ENCODE assay signal across 28 cellular contexts in the genomic region with DNA sequence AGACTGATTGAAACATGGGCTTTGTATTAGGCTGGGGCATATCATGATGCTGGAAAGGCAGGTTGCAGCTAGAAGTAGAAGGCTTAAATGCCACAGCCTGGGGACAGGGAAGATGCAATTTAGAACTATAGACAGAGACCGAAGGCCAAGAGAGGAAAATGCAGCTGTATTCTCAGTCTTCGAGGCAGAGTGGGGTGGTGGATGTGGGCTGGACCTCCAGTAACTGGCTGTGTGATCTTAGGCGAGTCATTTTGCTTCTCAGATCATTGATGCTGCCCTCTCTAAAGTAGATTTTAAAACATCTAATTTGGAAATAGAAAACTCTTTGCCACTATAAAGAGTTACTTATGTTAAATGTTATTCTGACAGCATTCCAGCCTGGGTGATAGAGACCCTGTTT. TPM values are rescaled to one million over a fixed set of nuclear protein-coding genes. Genes with fewer than 3 reads are reported as not detected.
A peak's percentile ranks its signal among the peaks of the same experiment; 100 is the strongest.
DNase-seq lines count a peak whose midpoint lies in the region; ATAC-seq and TF ChIP-seq lines count a peak whose summit lies in the region.
"Had no signal": no experiment of that assay in that cellular context is flagged by ENCODE, and none has a peak within 500 bp of the region (broad histone marks: within the 10 kb centered on the region; RNA-seq: fewer than 3 reads in every experiment).

No MANE protein-coding gene starts in this region.

- TF ChIP-seq POLR2A in body of pancreas (IDR thresholded peaks at IDR 0.05) (no peak), erythroblast (IDR thresholded peaks at IDR 0.05; ENCODE audit: low read length) (no peak)

- H3K4me3 ChIP-seq in OCI-LY3 (ENCODE audit: low read length): no peak overlapping the region
- no peak overlapping the region for H3K4me3 ChIP-seq in body of pancreas
- H3K4me3 ChIP-seq: GM12878, GM23338 had no signal

- DNase-seq in activated T-cell treated with anti-CD3 and anti-CD28 coated beads, Interleukin-2, amount 50 U/mL, for 72 hours: peak; percentile 36 to 40
- no peak for DNase-seq in activated T-cell treated with anti-CD3 and anti-CD28 coated beads, Interleukin-2, amount 50 U/mL, for 4 hours
- no peak for DNase-seq in stimulated activated effector memory CD8-positive, alpha-beta T cell treated with anti-CD3 and anti-CD28 coated beads, Interleukin-12 subunit alpha, Interleukin-12 subunit beta, amount 100 ng/mL, for 72 hours (ENCODE audit: low spot score in 2 of 2)
- DNase-seq in body of pancreas: no peak
- no peak for DNase-seq in erythroblast (lab: John Stamatoyannopoulos, UW)
- DNase-seq: C1 segment of cervical spinal cord, DMS 273 treated with DMSO at 0.1 percent for 48 hours, DMS79, EL, GDM1, H9, Karpas-422, NCI-H1092, NCI-H1417 treated with DMSO at 0.1 percent for 48 hours, NCI-H187, NCI-H2081 treated with DMSO at 0.1 percent for 48 hours, NCI-H2171, NCI-H226, NCI-H510A, OCI-M1, SIG-M5 had no signal

- no peak overlapping the region for H2AFZ ChIP-seq in OCI-LY3 (ENCODE audit: low read depth, low read length)
- H2AFZ ChIP-seq: GM23338 had no signal

- no peaks in the 10 kb centered on the region for H3K9me3 ChIP-seq in OCI-LY3 (ENCODE audit: insufficient read depth, low read length)
- no peaks in the 10 kb centered on the region for H3K9me3 ChIP-seq in body of pancreas

- H3K4me1 ChIP-seq in OCI-LY3 (ENCODE audit: low read length) (peaks cover 54% of the 10 kb centered on the region), body of pancreas (no peaks in the 10 kb centered on the region)

- no peaks in the 10 kb centered on the region for H3K36me3 ChIP-seq in OCI-LY3 (replicated peaks; ENCODE audit: low read depth, low read length)
- no peaks in the 10 kb centered on the region for H3K36me3 ChIP-seq in body of pancreas (replicated peaks in 1 of 2; ENCODE audit: insufficient read depth in 1 of 2, low read depth in 2 of 2)

- peaks cover 56% of the 10 kb centered on the region for H3K4me1 Mint-ChIP-seq in activated T-cell treated with anti-CD3 and anti-CD28 coated beads, Interleukin-2, amount 50 U/mL, for 72 hours (ENCODE audit: low read depth)
- peaks cover 16% of the 10 kb centered on the region for H3K4me1 Mint-ChIP-seq in activated T-cell treated with anti-CD3 and anti-CD28 coated beads, Interleukin-2, amount 50 U/mL, for 4 hours (ENCODE audit: low read depth)
- H3K4me1 Mint-ChIP-seq in activated T-helper 17 cell treated with anti-CD3 and anti-CD28 coated beads, Interleukin-2, amount 50 U/mL, for 72 hours: peaks cover 30% of the 10 kb centered on the region
- peaks cover 51% of the 10 kb centered on the region for H3K4me1 Mint-ChIP-seq in stimulated activated effector memory CD8-positive, alpha-beta T cell treated with anti-CD3 and anti-CD28 coated beads, Interleukin-12 subunit alpha, Interleukin-12 subunit beta, amount 100 ng/mL, for 72 hours
- H3K4me1 Mint-ChIP-seq: GM23338 had no signal

- intact Hi-C loops in body of pancreas (cut with DNase I): no loop called here

- H3K27ac ChIP-seq in OCI-LY3 (ENCODE audit: low read length): no peak overlapping the region
- no peak overlapping the region for H3K27ac ChIP-seq in body of pancreas

- WGBS in body of pancreas, 2 donors: 63 to 74% methylated on average over 3 of the region's 3 CpGs

- peaks cover 25% of the 10 kb centered on the region for H3K27me3 Mint-ChIP-seq in activated T-cell treated with anti-CD3 and anti-CD28 coated beads, Interleukin-2, amount 50 U/mL, for 72 hours (ENCODE audit: low read depth)
- peaks cover 10% of the 10 kb centered on the region for H3K27me3 Mint-ChIP-seq in activated T-cell treated with anti-CD3 and anti-CD28 coated beads, Interleukin-2, amount 50 U/mL, for 4 hours (ENCODE audit: low read depth)
- H3K27me3 Mint-ChIP-seq in activated T-helper 17 cell treated with anti-CD3 and anti-CD28 coated beads, Interleukin-2, amount 50 U/mL, for 72 hours: peaks cover 7% of the 10 kb centered on the region

- ATAC-seq in activated T-cell treated with anti-CD3 and anti-CD28 coated beads, Interleukin-2, amount 50 U/mL, for 72 hours (replicated peaks in 1 of 2): peak; percentile 40 to 43
- ATAC-seq in activated T-cell treated with anti-CD3 and anti-CD28 coated beads, Interleukin-2, amount 50 U/mL, for 4 hours: no peak
- ATAC-seq in activated T-helper 17 cell treated with anti-CD3 and anti-CD28 coated beads, Interleukin-2, amount 50 U/mL, for 72 hours (replicated peaks): peak; percentile 28
- peak; percentile 53 for ATAC-seq in stimulated activated effector memory CD8-positive, alpha-beta T cell treated with anti-CD3 and anti-CD28 coated beads, Interleukin-12 subunit alpha, Interleukin-12 subunit beta, amount 100 ng/mL, for 72 hours
- ATAC-seq in body of pancreas: no peak
- ATAC-seq: GM23338, HepG2 had no signal

- H3K79me2 ChIP-seq in OCI-LY3 (ENCODE audit: low read length): no peaks in the 10 kb centered on the region

- no peak overlapping the region for H3K9ac ChIP-seq in OCI-LY3 (ENCODE audit: low read length)

- H3K27me3 ChIP-seq in OCI-LY3 (ENCODE audit: low read depth, low read length) (no peaks in the 10 kb centered on the region), body of pancreas (no peaks in the 10 kb centered on the region)

- H3K9me3 Mint-ChIP-seq in activated T-cell treated with anti-CD3 and anti-CD28 coated beads, Interleukin-2, amount 50 U/mL, for 72 hours: no peaks in the 10 kb centered on the region
- no peaks in the 10 kb centered on the region for H3K9me3 Mint-ChIP-seq in activated T-cell treated with anti-CD3 and anti-CD28 coated beads, Interleukin-2, amount 50 U/mL, for 4 hours
- H3K9me3 Mint-ChIP-seq in activated T-helper 17 cell treated with anti-CD3 and anti-CD28 coated beads, Interleukin-2, amount 50 U/mL, for 72 hours: no peaks in the 10 kb centered on the region
- no peaks in the 10 kb centered on the region for H3K9me3 Mint-ChIP-seq in stimulated activated effector memory CD8-positive, alpha-beta T cell treated with anti-CD3 and anti-CD28 coated beads, Interleukin-12 subunit alpha, Interleukin-12 subunit beta, amount 100 ng/mL, for 72 hours
- H3K9me3 Mint-ChIP-seq: CD8-positive, alpha-beta T cell; GM23338; H9 had no signal

- H3K4me2 ChIP-seq in OCI-LY3 (ENCODE audit: low read length): peak overlapping the region; percentile 17; the same call in 1 of the 2 replicates
- H3K4me2 ChIP-seq: GM23338 had no signal

- no peaks in the 10 kb centered on the region for H3K36me3 Mint-ChIP-seq in activated T-cell treated with anti-CD3 and anti-CD28 coated beads, Interleukin-2, amount 50 U/mL, for 72 hours (ENCODE audit: insufficient read depth in 2 of 2)
- no peaks in the 10 kb centered on the region for H3K36me3 Mint-ChIP-seq in activated T-cell treated with anti-CD3 and anti-CD28 coated beads, Interleukin-2, amount 50 U/mL, for 4 hours (ENCODE audit: insufficient read depth)
- no peaks in the 10 kb centered on the region for H3K36me3 Mint-ChIP-seq in activated T-helper 17 cell treated with anti-CD3 and anti-CD28 coated beads, Interleukin-2, amount 50 U/mL, for 72 hours (ENCODE audit: low read depth)
- H3K36me3 Mint-ChIP-seq in stimulated activated effector memory CD8-positive, alpha-beta T cell treated with anti-CD3 and anti-CD28 coated beads, Interleukin-12 subunit alpha, Interleukin-12 subunit beta, amount 100 ng/mL, for 72 hours: no peaks in the 10 kb centered on the region
- H3K36me3 Mint-ChIP-seq: CD8-positive, alpha-beta T cell had no signal

- no peaks in the 10 kb centered on the region for H4K20me1 ChIP-seq in OCI-LY3 (ENCODE audit: insufficient read depth, low read length)

- no peak for TF ChIP-seq CTCF in OCI-LY3 (IDR thresholded peaks at IDR 0.05; ENCODE audit: low read depth, low read length)
- TF ChIP-seq CTCF in body of pancreas (IDR thresholded peaks at IDR 0.05): no peak

- peak overlapping the region; percentile 32 to 60 for H3K4me3 Mint-ChIP-seq in activated T-cell treated with anti-CD3 and anti-CD28 coated beads, Interleukin-2, amount 50 U/mL, for 72 hours
- no peak overlapping the region for H3K4me3 Mint-ChIP-seq in activated T-cell treated with anti-CD3 and anti-CD28 coated beads, Interleukin-2, amount 50 U/mL, for 4 hours
- H3K4me3 Mint-ChIP-seq in activated T-helper 17 cell treated with anti-CD3 and anti-CD28 coated beads, Interleukin-2, amount 50 U/mL, for 72 hours: no peak overlapping the region
- no peak overlapping the region for H3K4me3 Mint-ChIP-seq in stimulated activated effector memory CD8-positive, alpha-beta T cell treated with anti-CD3 and anti-CD28 coated beads, Interleukin-12 subunit alpha, Interleukin-12 subunit beta, amount 100 ng/mL, for 72 hours
- H3K4me3 Mint-ChIP-seq: CD8-positive, alpha-beta T cell; GM23338; H9 had no signal

- peak overlapping the region; percentile 62 for H3K27ac Mint-ChIP-seq in activated T-cell treated with anti-CD3 and anti-CD28 coated beads, Interleukin-2, amount 50 U/mL, for 72 hours
- peak overlapping the region; percentile 40 for H3K27ac Mint-ChIP-seq in activated T-helper 17 cell treated with anti-CD3 and anti-CD28 coated beads, Interleukin-2, amount 50 U/mL, for 72 hours
- peak overlapping the region; percentile 38 for H3K27ac Mint-ChIP-seq in stimulated activated effector memory CD8-positive, alpha-beta T cell treated with anti-CD3 and anti-CD28 coated beads, Interleukin-12 subunit alpha, Interleukin-12 subunit beta, amount 100 ng/mL, for 72 hours
- H3K27ac Mint-ChIP-seq: CD8-positive, alpha-beta T cell; GM23338; H9 had no signal

RNA-seq across cellular contexts. Expression of a gene that starts 17.7 kb away (rescaled TPM):
- total RNA-seq in activated T-cell treated with anti-CD3 and anti-CD28 coated beads, Interleukin-2, amount 50 U/mL, for 72 hours: 100 to 1,000 TPM; 221 to 246 TPM
- 100 to 1,000 TPM; 200 to 245 (median 214) TPM for total RNA-seq in activated T-cell treated with anti-CD3 and anti-CD28 coated beads, Interleukin-2, amount 50 U/mL, for 4 hours
- total RNA-seq in activated T-helper 17 cell treated with anti-CD3 and anti-CD28 coated beads, Interleukin-2, amount 50 U/mL, for 72 hours: 100 to 1,000 TPM; 173 to 257 TPM
- under 1 TPM in 1 of 2 donors, not detected in 1; 0.99 TPM for total RNA-seq in body of pancreas

RNA-seq across cellular contexts. Expression of a gene that starts 24.6 kb away (rescaled TPM):
- under 1 TPM; 0.17 to 0.30 TPM for total RNA-seq in activated T-cell treated with anti-CD3 and anti-CD28 coated beads, Interleukin-2, amount 50 U/mL, for 72 hours
- under 1 TPM in 1 of 3 donors, not detected in 2; 0.11 TPM for total RNA-seq in activated T-cell treated with anti-CD3 and anti-CD28 coated beads, Interleukin-2, amount 50 U/mL, for 4 hours
- under 1 TPM; 0.04 to 0.66 TPM for total RNA-seq in activated T-helper 17 cell treated with anti-CD3 and anti-CD28 coated beads, Interleukin-2, amount 50 U/mL, for 72 hours
- under 1 TPM in 1 of 2 donors, not detected in 1; under 0.01 TPM for total RNA-seq in body of pancreas
- total RNA-seq: GM12878, GM23338, H9, HepG2, HT1080 had no signal

RNA-seq across cellular contexts. Expression of a gene that starts 26.3 kb away (rescaled TPM):
- 10 to 100 TPM; 16.8 to 21.4 TPM for total RNA-seq in activated T-cell treated with anti-CD3 and anti-CD28 coated beads, Interleukin-2, amount 50 U/mL, for 72 hours
- total RNA-seq in activated T-cell treated with anti-CD3 and anti-CD28 coated beads, Interleukin-2, amount 50 U/mL, for 4 hours: 1 to 10 TPM in 2 of 3 donors, under 1 TPM in 1; 0.55 to 2.4 (median 1.8) TPM
- total RNA-seq in activated T-helper 17 cell treated with anti-CD3 and anti-CD28 coated beads, Interleukin-2, amount 50 U/mL, for 72 hours: 10 to 100 TPM in 1 of 2 donors, 1 to 10 TPM in 1; 2.5 to 13.3 TPM
- under 1 TPM in 1 of 2 donors, not detected in 1; 0.99 TPM for total RNA-seq in body of pancreas
- total RNA-seq: HepG2 had no signal

RNA-seq across cellular contexts. Expression of a gene that starts 59.2 kb away (rescaled TPM):
- under 1 TPM in 1 of 2 donors, not detected in 1; 0.07 TPM for total RNA-seq in activated T-cell treated with anti-CD3 and anti-CD28 coated beads, Interleukin-2, amount 50 U/mL, for 72 hours
- total RNA-seq in activated T-cell treated with anti-CD3 and anti-CD28 coated beads, Interleukin-2, amount 50 U/mL, for 4 hours: under 1 TPM in 1 of 3 donors, not detected in 2; 0.05 TPM
- total RNA-seq in activated T-helper 17 cell treated with anti-CD3 and anti-CD28 coated beads, Interleukin-2, amount 50 U/mL, for 72 hours: not detected
- 1 to 10 TPM; 5.2 to 7.6 TPM for total RNA-seq in body of pancreas
- total RNA-seq: CD8-positive, alpha-beta T cell; GM12878 had no signal

Comparison
In these comparisons a context has a peak if more than half of its experiments do, and no peak if none do; other contexts are left out.
1. ATAC-seq: peak in activated T-cell treated with anti-CD3 and anti-CD28 coated beads, Interleukin-2, amount 50 U/mL, for 72 hours (2 of 2), activated T-helper 17 cell treated with anti-CD3 and anti-CD28 coated beads, Interleukin-2, amount 50 U/mL, for 72 hours (single experiment) and stimulated activated effector memory CD8-positive, alpha-beta T cell treated with anti-CD3 and anti-CD28 coated beads, Interleukin-12 subunit alpha, Interleukin-12 subunit beta, amount 100 ng/mL, for 72 hours (single experiment); none in activated T-cell treated with anti-CD3 and anti-CD28 coated beads, Interleukin-2, amount 50 U/mL, for 4 hours (0 of 2) and body of pancreas (single experiment).
2. DNase-seq: peak in activated T-cell treated with anti-CD3 and anti-CD28 coated beads, Interleukin-2, amount 50 U/mL, for 72 hours (2 of 2); none in activated T-cell treated with anti-CD3 and anti-CD28 coated beads, Interleukin-2, amount 50 U/mL, for 4 hours (single experiment), stimulated activated effector memory CD8-positive, alpha-beta T cell treated with anti-CD3 and anti-CD28 coated beads, Interleukin-12 subunit alpha, Interleukin-12 subunit beta, amount 100 ng/mL, for 72 hours (0 of 2), body of pancreas (0 of 4) and erythroblast (0 of 2).
3. H3K4me3 Mint-ChIP-seq: peak in activated T-cell treated with anti-CD3 and anti-CD28 coated beads, Interleukin-2, amount 50 U/mL, for 72 hours (2 of 2); none in activated T-cell treated with anti-CD3 and anti-CD28 coated beads, Interleukin-2, amount 50 U/mL, for 4 hours (single experiment), activated T-helper 17 cell treated with anti-CD3 and anti-CD28 coated beads, Interleukin-2, amount 50 U/mL, for 72 hours (single experiment) and stimulated activated effector memory CD8-positive, alpha-beta T cell treated with anti-CD3 and anti-CD28 coated beads, Interleukin-12 subunit alpha, Interleukin-12 subunit beta, amount 100 ng/mL, for 72 hours (single experiment).
4. RNA of a gene that starts 17.7 kb away (total RNA-seq): 173 to 257 TPM in activated T-helper 17 cell treated with anti-CD3 and anti-CD28 coated beads, Interleukin-2, amount 50 U/mL, for 72 hours, 221 to 246 TPM in activated T-cell treated with anti-CD3 and anti-CD28 coated beads, Interleukin-2, amount 50 U/mL, for 72 hours and 200 to 245 TPM in activated T-cell treated with anti-CD3 and anti-CD28 coated beads, Interleukin-2, amount 50 U/mL, for 4 hours; 0.99 TPM in body of pancreas; every median in the first group is over 10 times any median in the second.
5. Peak in every context shown above with its lines, with median percentiles within 50 percentile points of each other: H3K27ac Mint-ChIP-seq.